ENCODE assay signal across 16 cellular contexts in genomic region chr11:95739108-95739507, GRCh38. TPM values are rescaled to one million over a fixed set of nuclear protein-coding genes. Genes with fewer than 3 reads are reported as not detected.
DNase-seq lines count a peak whose midpoint lies in the region; ATAC-seq, FAIRE-seq and TF ChIP-seq lines count a peak whose summit lies in the region.
"Had no signal": no experiment of that assay in that cellular context is flagged by ENCODE, and none has a peak within 500 bp of the region (broad histone marks: within the 10 kb centered on the region; RNA-seq: fewer than 3 reads in every experiment).

No MANE protein-coding gene starts in this region.

- no peak for FAIRE-seq in GM12878 (lab: Jason Lieb, UNC)
- FAIRE-seq: colon had no signal

- CTCF ChIA-PET in GM12878 (lab: Yijun Ruan, JAX): interaction anchor here (0.9 to 3.2 kb wide), 9 partner anchors 9 to 585 kb away, joined by 3 to 11 read pairs (median 5); no protein-coding TSS in a partner anchor

- no peak overlapping the region for H3K9ac ChIP-seq in GM12878 (ENCODE audit: control insufficient read depth, insufficient read depth, low read length)
- H3K9ac ChIP-seq: parathyroid adenoma had no signal

- H3K4me2 ChIP-seq in GM12878 (ENCODE audit: control insufficient read depth, insufficient read depth): no peak overlapping the region
- H3K4me2 ChIP-seq: smooth muscle cell had no signal

- TF ChIP-seq POLR2A in GM12878 (IDR thresholded peaks at IDR 0.05; ENCODE audit: low read depth, low read length): no peak
- no peak for TF ChIP-seq POLR2A in prostate gland (IDR thresholded peaks at IDR 0.05)

- TF ChIP-seq CTCF in GM12873 (IDR thresholded peaks at IDR 0.05; ENCODE audit: insufficient read depth, low read depth, low read length, missing control alignments): peak; percentile 40
- TF ChIP-seq CTCF in LNCAP (IDR thresholded peaks at IDR 0.05): peak; percentile 34; the same call in 1 of the 2 replicates
- TF ChIP-seq CTCF in GM12878 (IDR thresholded peaks at IDR 0.05 in 2 of 3, conservative IDR thresholded peaks at IDR 0.05 in 1 of 3; ENCODE audit: control insufficient read depth in 2 of 3, extremely low read depth in 1 of 3, insufficient read depth in 1 of 3, low read depth in 3 of 3, low read length in 3 of 3): peak in 2 of 3 experiments; percentile 28 to 31; a peak in 2 of 6 replicates
- peak; percentile 37 for TF ChIP-seq CTCF in retinal pigment epithelial cell (conservative IDR thresholded peaks at IDR 0.05; ENCODE audit: low read depth, low read length)
- TF ChIP-seq CTCF in prostate gland (IDR thresholded peaks at IDR 0.05): no peak

- H3K4me1 ChIP-seq in GM12878 (ENCODE audit: control insufficient read depth, insufficient read depth, low read length): no peaks in the 10 kb centered on the region
- no peaks in the 10 kb centered on the region for H3K4me1 ChIP-seq in prostate gland (replicated peaks)
- H3K4me1 ChIP-seq: left ventricle myocardium inferior, parathyroid adenoma had no signal

- intact Hi-C loops in GM12878 (cut with micrococcal nuclease; ENCODE audit: unreplicated experiment) (no loop called here), prostate gland (cut with DNase I) (no loop called here)

- H3K79me2 ChIP-seq in GM12878 (ENCODE audit: control insufficient read depth, insufficient read depth, low read length): no peaks in the 10 kb centered on the region
- H3K79me2 ChIP-seq: parathyroid adenoma had no signal

- DNase-seq in GM12878 (ENCODE audit: low read depth, low spot score) (no peak), retinal pigment epithelial cell (ENCODE audit: low read depth) (no peak), prostate gland (ENCODE audit: low spot score) (no peak), NOMO-1 treated with dmso at 0.1 percent for 144 hours (lab: John Stamatoyannopoulos, UW; ENCODE audit: unreplicated experiment) (no peak)
- DNase-seq: activated gamma-delta T cell treated with Interleukin-2 at 50 U/mL for 16 hours, GOT3, left ventricle myocardium inferior, RPMI8226, T-cell, upper lobe of left lung had no signal

- in situ Hi-C loops in GM12878 (cut with MboI): no loop called here

- TF ChIP-seq EP300 in GM12878 (IDR thresholded peaks at IDR 0.05; ENCODE audit: borderline replicate concordance in 1 of 2, control insufficient read depth in 1 of 2, low read depth in 2 of 2, low read length in 2 of 2): no peak

- TF ChIP-seq RAD21 in GM12878 (IDR thresholded peaks at IDR 0.05; ENCODE audit: insufficient read depth, low read depth, low read length): peak; percentile 13; the same call in 1 of the 2 replicates

- H2AFZ ChIP-seq in GM12878 (ENCODE audit: control insufficient read depth, low read depth, low read length): no peak overlapping the region
- H2AFZ ChIP-seq: parathyroid adenoma had no signal

- H4K20me1 ChIP-seq in GM12878 (ENCODE audit: control insufficient read depth, insufficient read depth): no peaks in the 10 kb centered on the region

- no TSS peak for BruUV-seq in GM12878 (replicated peaks; lab: Mats Ljungman, UMichigan)

- no peaks in the 10 kb centered on the region for H3K36me3 ChIP-seq in GM12878 (ENCODE audit: control insufficient read depth in 2 of 2, insufficient read depth in 2 of 2, low read length in 1 of 2)
- H3K36me3 ChIP-seq in prostate gland: no peaks in the 10 kb centered on the region
- H3K36me3 ChIP-seq: left ventricle myocardium inferior, upper lobe of left lung had no signal

- ATAC-seq in GM12878 (peak; percentile 76), GM21717 (IDR thresholded peaks at IDR 0.05; ENCODE audit: unreplicated experiment) (no peak)
- ATAC-seq: T-cell had no signal

- no peak overlapping the region for H3K27ac ChIP-seq in GM12878 (ENCODE audit: control insufficient read depth, insufficient read depth)
- no peak overlapping the region for H3K27ac ChIP-seq in prostate gland
- H3K27ac ChIP-seq: left ventricle myocardium inferior, parathyroid adenoma, upper lobe of left lung had no signal

- H3K9me3 ChIP-seq in GM12878 (replicated peaks; ENCODE audit: control insufficient read depth, insufficient read depth, low read length) (no peaks in the 10 kb centered on the region), prostate gland (no peaks in the 10 kb centered on the region)
- H3K9me3 ChIP-seq: left ventricle myocardium inferior, upper lobe of left lung had no signal

- SMC1A ChIA-PET in GM12878 (lab: Charles Lee; ENCODE audit: uncharacterized antibody, unreplicated experiment): interaction anchor here (1.1 to 2.6 kb wide), 9 partner anchors 9 to 765 kb away, joined by 3 to 11 read pairs (median 5); partner anchors contain the start of genes CWC15 and KDM4D

- 17% methylated on average over 1 of the region's 1 CpG for WGBS in GM12878 (ENCODE audit: insufficient coverage, insufficient replicate concordance, low lambda C conversion rate, missing lambda C conversion rate)
- WGBS in prostate gland: 90% methylated on average over 1 of the region's 1 CpG

- H3K27me3 ChIP-seq in GM12878 (replicated peaks in 1 of 2; ENCODE audit: control insufficient read depth in 2 of 2, insufficient read depth in 2 of 2, low read length in 1 of 2) (no peaks in the 10 kb centered on the region), prostate gland (replicated peaks; ENCODE audit: insufficient read depth) (no peaks in the 10 kb centered on the region)
- H3K27me3 ChIP-seq: upper lobe of left lung had no signal

- POLR2A ChIA-PET in GM12878 (lab: Charles Lee): interaction anchor here (1.4 to 1.5 kb wide), 2 partner anchors 11 to 507 kb away, joined by 3 to 5 read pairs; no protein-coding TSS in a partner anchor

- RAD21 ChIA-PET in GM12878 (lab: Charles Lee; ENCODE audit: unreplicated experiment): interaction anchor here (1.2 to 3.0 kb wide), 2 partner anchors 27 to 38 kb away, joined by 4 to 9 read pairs; no protein-coding TSS in a partner anchor

- no peak overlapping the region for H3K4me3 ChIP-seq in GM12878
- no peak overlapping the region for H3K4me3 ChIP-seq in retinal pigment epithelial cell (ENCODE audit: low read length)
- no peak overlapping the region for H3K4me3 ChIP-seq in prostate gland
- H3K4me3 ChIP-seq: left ventricle myocardium inferior, smooth muscle cell, upper lobe of left lung had no signal

TF ChIP-seq in GM12878, 131 proteins besides CTCF, POLR2A, EP300 and RAD21 (continues in another document):
- no peak for TF ChIP-seq ZSCAN29 (IDR thresholded peaks at IDR 0.05)
- no peak for TF ChIP-seq EZH2 (IDR thresholded peaks at IDR 0.05; ENCODE audit: borderline replicate concordance, control insufficient read depth, low read depth, low read length)
- TF ChIP-seq RELA (IDR thresholded peaks at IDR 0.05; ENCODE audit: borderline replicate concordance, partially characterized antibody): no peak
- no peak for TF ChIP-seq LARP7 (IDR thresholded peaks at IDR 0.05)

RNA-seq across cellular contexts. Expression of gene FAM76B, which starts 50.5 kb away (rescaled TPM):
- 197 and 200 TPM in 2 replicates for total RNA-seq in GM12878 (2013; cell fraction: nucleolus; rRNA removed)
- 23.2 and 27.8 TPM in 2 replicates for total RNA-seq in GM12878 (2014; rRNA removed)
- 43.9 and 46.1 TPM in 2 replicates for total RNA-seq in GM12878 (2014; rRNA removed; fragmentation: Illumina TruSeq; extraction: Trizol)
- 28.5 and 29.1 TPM in 2 replicates for total RNA-seq in GM12878 (2021)
- 16.3 TPM for polyA plus RNA-seq in GM12878 (2011; ENCODE audit: low read depth)
- polyA plus RNA-seq in GM12878 (2011; rRNA removed): 56.8 and 101 TPM in 2 replicates
- 16.9 TPM in 2 replicates for polyA plus RNA-seq in GM12878 (2011; cell fraction: cytosol; rRNA removed)
- 88.4 and 119 TPM in 2 replicates for polyA plus RNA-seq in GM12878 (2011; cell fraction: nucleus; rRNA removed)
- polyA plus RNA-seq in GM12878 (2012): 26.7 and 28.5 TPM in 2 replicates
- polyA plus RNA-seq in GM12878 (2014; fragmentation: Illumina TruSeq; extraction: Trizol): 32.5 and 47.7 TPM in 2 replicates
- polyA plus RNA-seq in GM12878 (2014; fragmentation: Nextera tagmentation; extraction: Ambion mirVana): 10 to 100 TPM; 13.5 to 16.6 TPM
- 23.4 and 29.7 TPM in 2 replicates for polyA plus RNA-seq in GM12878 (2014; rRNA removed)
- polyA plus RNA-seq in GM12878 (2016; fragmentation: Nextera tagmentation; extraction: Ambion mirVana): 10 to 100 TPM; 24.9 to 25.5 TPM
- polyA minus RNA-seq in GM12878 (2011; rRNA and poly(A)+ RNA removed): 23.9 and 33.1 TPM in 2 replicates
- 13.6 and 27.4 TPM in 2 replicates for polyA minus RNA-seq in GM12878 (2011; cell fraction: cytosol; rRNA and poly(A)+ RNA removed)
- polyA minus RNA-seq in GM12878 (2011; cell fraction: nucleus; rRNA and poly(A)+ RNA removed): 48.4 and 73.5 TPM in 2 replicates
- 10 to 100 TPM; 24.4 to 79.5 TPM for total RNA-seq in prostate gland

RNA-seq across cellular contexts. Expression of gene CEP57, which starts 51.2 kb away (rescaled TPM):
- total RNA-seq in GM12878 (2013; cell fraction: nucleolus; rRNA removed): 223 and 235 TPM in 2 replicates
- total RNA-seq in GM12878 (2014; rRNA removed): 45.9 and 60.1 TPM in 2 replicates
- total RNA-seq in GM12878 (2014; rRNA removed; fragmentation: Illumina TruSeq; extraction: Trizol): 69.5 and 73.4 TPM in 2 replicates
- 52.3 and 54.1 TPM in 2 replicates for total RNA-seq in GM12878 (2021)
- 26.0 TPM for polyA plus RNA-seq in GM12878 (2011; ENCODE audit: low read depth)
- 85.4 and 144 TPM in 2 replicates for polyA plus RNA-seq in GM12878 (2011; rRNA removed)
- 30.5 and 40.4 TPM in 2 replicates for polyA plus RNA-seq in GM12878 (2011; cell fraction: cytosol; rRNA removed)
- polyA plus RNA-seq in GM12878 (2011; cell fraction: nucleus; rRNA removed): 74.9 and 83.5 TPM in 2 replicates
- polyA plus RNA-seq in GM12878 (2012): 40.4 and 54.5 TPM in 2 replicates
- 61.3 and 82.6 TPM in 2 replicates for polyA plus RNA-seq in GM12878 (2014; fragmentation: Illumina TruSeq; extraction: Trizol)
- polyA plus RNA-seq in GM12878 (2014; fragmentation: Nextera tagmentation; extraction: Ambion mirVana): 10 to 100 TPM; 19.4 to 25.8 TPM
- 34.7 and 43.0 TPM in 2 replicates for polyA plus RNA-seq in GM12878 (2014; rRNA removed)
- polyA plus RNA-seq in GM12878 (2016; fragmentation: Nextera tagmentation; extraction: Ambion mirVana): 10 to 100 TPM; 70.4 to 77.0 TPM
- 43.2 and 68.8 TPM in 2 replicates for polyA minus RNA-seq in GM12878 (2011; rRNA and poly(A)+ RNA removed)
- polyA minus RNA-seq in GM12878 (2011; cell fraction: cytosol; rRNA and poly(A)+ RNA removed): 18.0 and 28.1 TPM in 2 replicates
- 38.1 and 47.7 TPM in 2 replicates for polyA minus RNA-seq in GM12878 (2011; cell fraction: nucleus; rRNA and poly(A)+ RNA removed)
- total RNA-seq in prostate gland: 10 to 100 TPM; 40.6 to 46.7 TPM

Comparison
In these comparisons a context has a peak if more than half of its experiments do, and no peak if none do; other contexts are left out.
1. CTCF ChIP-seq: peak in GM12873 (single experiment), LNCAP (single experiment), GM12878 (2 of 3) and retinal pigment epithelial cell (single experiment); none in prostate gland (0 of 4).